1 cellular context compared by ENCODE assay signal in genomic region chr18:8705280-8705940, GRCh38.
TF ChIP-seq lines count a peak whose summit lies in the region.

Gene MTCL1 (plus strand): TSS chr18:8705556. CDS start chr18:8705661, 105 bp downstream.

TF ChIP-seq in WTC11, 78 proteins besides CTCF, POLR2A, EP300 and RAD21 (continued from another document):
- TF ChIP-seq FOXP4 (CRISPR knock-in tag; IDR thresholded peaks at IDR 0.05) (no peak), E2F5 (CRISPR knock-in tag; IDR thresholded peaks at IDR 0.05) (no peak)
- TF ChIP-seq, protein P1, sequence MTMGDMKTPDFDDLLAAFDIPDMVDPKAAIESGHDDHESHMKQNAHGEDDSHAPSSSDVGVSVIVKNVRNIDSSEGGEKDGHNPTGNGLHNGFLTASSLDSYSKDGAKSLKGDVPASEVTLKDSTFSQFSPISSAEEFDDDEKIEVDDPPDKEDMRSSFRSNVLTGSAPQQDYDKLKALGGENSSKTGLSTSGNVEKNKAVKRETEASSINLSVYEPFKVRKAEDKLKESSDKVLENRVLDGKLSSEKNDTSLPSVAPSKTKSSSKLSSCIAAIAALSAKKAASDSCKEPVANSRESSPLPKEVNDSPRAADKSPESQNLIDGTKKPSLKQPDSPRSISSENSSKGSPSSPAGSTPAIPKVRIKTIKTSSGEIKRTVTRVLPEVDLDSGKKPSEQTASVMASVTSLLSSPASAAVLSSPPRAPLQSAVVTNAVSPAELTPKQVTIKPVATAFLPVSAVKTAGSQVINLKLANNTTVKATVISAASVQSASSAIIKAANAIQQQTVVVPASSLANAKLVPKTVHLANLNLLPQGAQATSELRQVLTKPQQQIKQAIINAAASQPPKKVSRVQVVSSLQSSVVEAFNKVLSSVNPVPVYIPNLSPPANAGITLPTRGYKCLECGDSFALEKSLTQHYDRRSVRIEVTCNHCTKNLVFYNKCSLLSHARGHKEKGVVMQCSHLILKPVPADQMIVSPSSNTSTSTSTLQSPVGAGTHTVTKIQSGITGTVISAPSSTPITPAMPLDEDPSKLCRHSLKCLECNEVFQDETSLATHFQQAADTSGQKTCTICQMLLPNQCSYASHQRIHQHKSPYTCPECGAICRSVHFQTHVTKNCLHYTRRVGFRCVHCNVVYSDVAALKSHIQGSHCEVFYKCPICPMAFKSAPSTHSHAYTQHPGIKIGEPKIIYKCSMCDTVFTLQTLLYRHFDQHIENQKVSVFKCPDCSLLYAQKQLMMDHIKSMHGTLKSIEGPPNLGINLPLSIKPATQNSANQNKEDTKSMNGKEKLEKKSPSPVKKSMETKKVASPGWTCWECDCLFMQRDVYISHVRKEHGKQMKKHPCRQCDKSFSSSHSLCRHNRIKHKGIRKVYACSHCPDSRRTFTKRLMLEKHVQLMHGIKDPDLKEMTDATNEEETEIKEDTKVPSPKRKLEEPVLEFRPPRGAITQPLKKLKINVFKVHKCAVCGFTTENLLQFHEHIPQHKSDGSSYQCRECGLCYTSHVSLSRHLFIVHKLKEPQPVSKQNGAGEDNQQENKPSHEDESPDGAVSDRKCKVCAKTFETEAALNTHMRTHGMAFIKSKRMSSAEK (CRISPR knock-in tag; IDR thresholded peaks at IDR 0.05; ENCODE audit: borderline replicate concordance): no peak
- TF ChIP-seq, protein P2, sequence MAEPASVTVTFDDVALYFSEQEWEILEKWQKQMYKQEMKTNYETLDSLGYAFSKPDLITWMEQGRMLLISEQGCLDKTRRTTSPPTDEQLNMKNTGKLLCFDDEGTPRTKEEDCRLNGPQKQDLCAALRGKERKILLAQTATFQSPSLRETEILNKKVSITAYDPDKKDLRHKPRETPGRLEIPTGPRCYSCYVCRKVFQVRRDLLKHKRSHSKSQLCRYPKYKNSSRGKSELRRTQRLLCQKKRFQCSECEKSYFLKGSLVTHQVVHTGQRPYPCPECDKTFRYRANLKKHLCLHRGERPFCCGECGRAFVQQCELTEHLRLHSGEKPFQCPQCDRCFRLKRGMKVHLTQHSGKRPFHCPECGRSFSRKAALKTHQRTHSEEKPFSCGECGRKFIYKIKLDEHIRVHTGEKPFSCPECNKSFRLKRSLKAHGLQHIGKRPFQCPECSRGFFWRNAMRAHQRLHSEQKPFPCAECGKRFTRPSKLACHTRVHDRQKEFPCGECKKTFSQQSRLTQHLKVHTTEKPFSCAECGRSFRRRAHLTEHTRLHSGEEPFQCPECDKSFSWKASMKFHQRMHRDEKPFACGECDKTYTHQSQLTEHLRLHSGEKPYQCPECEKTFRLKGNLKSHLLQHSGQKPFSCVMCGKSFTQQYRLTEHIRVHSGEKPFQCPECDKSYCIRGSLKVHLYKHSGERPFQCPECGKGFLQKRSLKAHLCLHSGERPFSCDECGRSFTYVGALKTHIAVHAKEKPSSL (CRISPR knock-in tag; conservative IDR thresholded peaks at IDR 0.05): no peak
